In genomic region chr12:52713960-52714886, GRCh38 we compare ENCODE assay signal across 10 cellular contexts. TPM values are rescaled to one million over a fixed set of nuclear protein-coding genes. Genes with fewer than 3 reads are reported as not detected.
A peak's percentile ranks its signal among the peaks of the same experiment; 100 is the strongest.
DNase-seq lines count a peak whose midpoint lies in the region; ATAC-seq and TF ChIP-seq lines count a peak whose summit lies in the region.
"Had no signal": no experiment of that assay in that cellular context is flagged by ENCODE, and none has a peak within 500 bp of the region (broad histone marks: within the 10 kb centered on the region; RNA-seq: fewer than 3 reads in every experiment).

No MANE protein-coding gene starts in this region.

- no peaks in the 10 kb centered on the region for H3K36me3 Mint-ChIP-seq in chondrocyte (ENCODE audit: low read depth)
- no peaks in the 10 kb centered on the region for H3K36me3 Mint-ChIP-seq in natural killer cell
- H3K36me3 Mint-ChIP-seq in type B pancreatic cell, result no peaks in the 10 kb centered on the region

- no peaks in the 10 kb centered on the region for H3K36me3 ChIP-seq in right atrium auricular region
- H3K36me3 ChIP-seq: brain microvascular endothelial cell had no signal

- intact Hi-C loops in Right ventricle myocardium superior (cut with DNase I), result no loop called here
- intact Hi-C loops in natural killer cell (cut with micrococcal nuclease), result no loop called here

- H3K27me3 Mint-ChIP-seq in chondrocyte (ENCODE audit: low read depth) (peaks cover 66% of the 10 kb centered on the region), natural killer cell (ENCODE audit: low read depth in 2 of 2) (peaks cover 31 to 32% of the 10 kb centered on the region in 2 donors), type B pancreatic cell (peaks cover 59% of the 10 kb centered on the region)

- peak; percentile 29 for ATAC-seq in Right ventricle myocardium superior (ENCODE audit: poor library complexity)
- ATAC-seq in natural killer cell, result peak in 2 of 3 donors; percentile 24 to 62

- peak overlapping the region in 1 of 2 donors; percentile 33 for H3K4me3 ChIP-seq in right atrium auricular region

- no peak overlapping the region for H3K27ac ChIP-seq in right atrium auricular region
- H3K27ac ChIP-seq: brain microvascular endothelial cell had no signal

- peaks cover 4 to 7% of the 10 kb centered on the region in 2 donors for H3K27me3 ChIP-seq in right atrium auricular region

- peaks cover 0 to 8% of the 10 kb centered on the region in 2 donors for H3K4me1 ChIP-seq in right atrium auricular region

- no peak for TF ChIP-seq CTCF in right atrium auricular region (IDR thresholded peaks at IDR 0.05)
- no peak for TF ChIP-seq CTCF in chondrocyte (IDR thresholded peaks at IDR 0.05)
- TF ChIP-seq CTCF in natural killer cell (IDR thresholded peaks at IDR 0.05), result no peak
- TF ChIP-seq CTCF in type B pancreatic cell (conservative IDR thresholded peaks at IDR 0.05), result no peak

- H3K9me3 ChIP-seq in right atrium auricular region, result no peaks in the 10 kb centered on the region

- H3K4me1 Mint-ChIP-seq in chondrocyte (ENCODE audit: low read depth) (peaks cover 3% of the 10 kb centered on the region), natural killer cell (peaks cover 0 to 15% of the 10 kb centered on the region in 2 donors), type B pancreatic cell (ENCODE audit: unreplicated experiment) (peaks cover 3% of the 10 kb centered on the region)

- no peaks in the 10 kb centered on the region for H3K9me3 Mint-ChIP-seq in chondrocyte (ENCODE audit: low read depth)
- no peaks in the 10 kb centered on the region for H3K9me3 Mint-ChIP-seq in natural killer cell
- H3K9me3 Mint-ChIP-seq in type B pancreatic cell, result no peaks in the 10 kb centered on the region

- H3K4me3 Mint-ChIP-seq in chondrocyte (ENCODE audit: unreplicated experiment) (peak overlapping the region; percentile 35), natural killer cell (peak overlapping the region; percentile 61), type B pancreatic cell (peak overlapping the region; percentile 67)

- no peak overlapping the region for H3K27ac Mint-ChIP-seq in chondrocyte (ENCODE audit: unreplicated experiment)
- H3K27ac Mint-ChIP-seq in natural killer cell, result no peak overlapping the region
- H3K27ac Mint-ChIP-seq in type B pancreatic cell, result no peak overlapping the region

- no peak for DNase-seq in Right ventricle myocardium superior
- DNase-seq in right atrium auricular region (ENCODE audit: low spot score), result no peak
- DNase-seq in chondrocyte (ENCODE audit: low spot score), result no peak
- no peak for DNase-seq in natural killer cell
- DNase-seq in type B pancreatic cell (ENCODE audit: extremely low spot score, unreplicated experiment), result no peak
- DNase-seq in NCI-H2196 treated with DMSO at 0.1 percent for 48 hours (lab: John Stamatoyannopoulos, UW; ENCODE audit: unreplicated experiment), result no peak
- no peak for DNase-seq in superior temporal gyrus (ENCODE audit: extremely low spot score)
- DNase-seq in NCI-H524 (lab: John Stamatoyannopoulos, UW), result no peak
- DNase-seq: brain microvascular endothelial cell had no signal

RNA-seq across cellular contexts. Expression of gene KRT77, which starts 10.9 kb away (rescaled TPM):
- total RNA-seq in Right ventricle myocardium superior (not detected), right atrium auricular region (not detected), chondrocyte (not detected in 3 replicates), natural killer cell (not detected), type B pancreatic cell (ENCODE audit: low replicate concordance) (0.27 and 2.3 TPM in 2 replicates)
- total RNA-seq: T-helper 1 cell treated with Interleukin-12 subunit alpha and Interleukin-12 subunit beta and Interleukin-4 antibody, amounts not matched to agents 30 ng/mL and 1 ng/mL, for 36 hours had no signal

RNA-seq across cellular contexts. Expression of gene KRT1, which starts 34.0 kb away (rescaled TPM):
- total RNA-seq in Right ventricle myocardium superior (not detected), right atrium auricular region (not detected), chondrocyte (not detected in 3 replicates), natural killer cell (1 to 10 TPM in 1 of 3 donors, under 1 TPM in 1, not detected in 1; 0.27 to 1.8 TPM), type B pancreatic cell (ENCODE audit: low replicate concordance) (269 and 837 TPM in 2 replicates)

Comparison
In these comparisons a context has a peak if more than half of its experiments do, and no peak if none do; other contexts are left out.
1. RNA of gene KRT1, which starts 34.0 kb away (total RNA-seq): 269 to 837 TPM in type B pancreatic cell; 0.27 to 1.8 TPM in natural killer cell, not detected in Right ventricle myocardium superior (single experiment), not detected in right atrium auricular region and not detected in chondrocyte; every median in the first group is over 10 times any median in the second.
2. Peak in every context shown above with its lines, with median percentiles within 50 percentile points of each other: H3K4me3 Mint-ChIP-seq.